ENCODE assay signal across 25 cellular contexts in genomic region chr12:54065677-54066076, GRCh38. TPM values are rescaled to one million over a fixed set of nuclear protein-coding genes. Genes with fewer than 3 reads are reported as not detected.
"Had no signal": no experiment of that assay in that cellular context is flagged by ENCODE, and none has a peak within 500 bp of the region (broad histone marks: within the 10 kb centered on the region; RNA-seq: fewer than 3 reads in every experiment).

No MANE protein-coding gene starts in this region.

- H3K27me3 ChIP-seq: suprapubic skin, testis, tibial artery, uterus, vagina had no signal

- H3K27ac ChIP-seq: stomach, suprapubic skin, testis, thoracic aorta, thyroid gland, tibial artery, tibial nerve, transverse colon, upper lobe of left lung, upper lobe of right lung, uterus, vagina had no signal

- DNase-seq: stimulated activated CD4-positive, alpha-beta T cell treated with anti-CD3 and anti-CD28 coated beads, Interleukin-2, amount 100 ng/mL, for 48 hours; stimulated activated CD4-positive, alpha-beta T cell treated with anti-CD3 and anti-CD28 coated beads, Interleukin-4, amount 100 ng/mL, for 1 hour; stimulated activated CD4-positive, alpha-beta T cell treated with anti-CD3 and anti-CD28 coated beads, Interleukin-4, amount 100 ng/mL, for 24 hours; stimulated activated CD4-positive, alpha-beta T cell treated with anti-CD3 and anti-CD28 coated beads, Interleukin-4, amount 100 ng/mL, for 4 hours; stimulated activated CD8-positive, alpha-beta memory T cell treated with anti-CD3 and anti-CD28 coated beads, Interleukin-4, amount 100 ng/mL, for 48 hours; stimulated activated naive B cell treated with anti-CD40 and anti-IgM and Interleukin-4, amounts not matched to agents 10 μg/mL and 1 μg/mL and 100 μg/mL, for 72 hours; stimulated activated naive CD4-positive, alpha-beta T cell; stimulated activated naive CD4-positive, alpha-beta T cell treated with Interleukin-2 at 50 U/mL for 16 hours; stimulated activated naive CD8-positive, alpha-beta T cell treated with anti-CD3 and anti-CD28 coated beads, Interleukin-15, amount 100 ng/mL, for 72 hours; stimulated activated naive CD8-positive, alpha-beta T cell treated with anti-CD3 and anti-CD28 coated beads, Interleukin-15, Interleukin-2, amounts not matched to agents 100 U/mL and 50 U/mL, for 24 hours; stomach; substantia nigra; testis; thyroid gland; tibial artery; transverse colon; trophoblast cell; upper lobe of left lung; upper lobe of right lung; uterus had no signal

- H3K4me3 ChIP-seq: stomach, suprapubic skin, testis, thoracic aorta, thyroid gland, tibial artery, tibial nerve, transverse colon, upper lobe of left lung, upper lobe of right lung, uterus, vagina had no signal

- H3K9me3 ChIP-seq: stomach, suprapubic skin, testis, thoracic aorta, thyroid gland, tibial artery, tibial nerve, transverse colon, upper lobe of left lung, upper lobe of right lung, uterus, vagina had no signal

- H3K36me3 ChIP-seq: stomach, suprapubic skin, thoracic aorta, thyroid gland, tibial artery, tibial nerve, transverse colon, upper lobe of left lung, upper lobe of right lung, uterus, vagina had no signal

- H3K4me1 ChIP-seq: testis, thyroid gland, transverse colon, upper lobe of left lung, upper lobe of right lung, uterus, vagina had no signal

RNA-seq across cellular contexts. Expression of gene HOXC5, which starts 32.8 kb away (rescaled TPM):
- polyA plus RNA-seq: thymus had no signal
